Comparison of ENCODE assay signal across 16 cellular contexts in genomic region chr5:138616508-138616907, GRCh38. TPM values are rescaled to one million over a fixed set of nuclear protein-coding genes. Genes with fewer than 3 reads are reported as not detected.
A peak's percentile ranks its signal among the peaks of the same experiment; 100 is the strongest.
DNase-seq lines count a peak whose midpoint lies in the region; ATAC-seq and TF ChIP-seq lines count a peak whose summit lies in the region.
"Had no signal": no experiment of that assay in that cellular context is flagged by ENCODE, and none has a peak within 500 bp of the region (broad histone marks: within the 10 kb centered on the region; RNA-seq: fewer than 3 reads in every experiment).

No MANE protein-coding gene starts in this region.

- H3K4me3 ChIP-seq in BLaER1 (no peak overlapping the region), DND-41 (ENCODE audit: low read depth in 1 of 2, low read length in 2 of 2) (no peak overlapping the region), esophagus squamous epithelium (no peak overlapping the region), prostate gland (no peak overlapping the region), stomach (no peak overlapping the region)
- H3K4me3 ChIP-seq: GM23338 had no signal

- peak; percentile 56; the same call in 2 of the 3 replicates for ATAC-seq in DND-41 (ENCODE audit: insufficient read depth, low read depth)
- ATAC-seq: GM23338, HCT116 had no signal

- H3K9me3 ChIP-seq in BLaER1 (no peaks in the 10 kb centered on the region), DND-41 (ENCODE audit: insufficient read depth, low read length, severe bottlenecking) (no peaks in the 10 kb centered on the region), esophagus squamous epithelium (no peaks in the 10 kb centered on the region), prostate gland (no peaks in the 10 kb centered on the region), stomach (no peaks in the 10 kb centered on the region)

- H4K20me1 ChIP-seq in BLaER1 (no peaks in the 10 kb centered on the region), DND-41 (ENCODE audit: insufficient read depth, low read length) (no peaks in the 10 kb centered on the region)

- no peaks in the 10 kb centered on the region for H3K79me2 ChIP-seq in DND-41 (ENCODE audit: insufficient read depth, low read length)

- H3K9ac ChIP-seq in BLaER1 (no peak overlapping the region), DND-41 (ENCODE audit: low read depth, low read length) (no peak overlapping the region)

- H3K27ac ChIP-seq in BLaER1 (no peak overlapping the region), DND-41 (ENCODE audit: low read length) (0 out of 2 replicates have a peak overlapping the region, but pooled peaks have one; percentile 25), esophagus squamous epithelium (peak overlapping the region in 3 of 4 donors; percentile 63 to 65 (median 64)), prostate gland (no peak overlapping the region), stomach (no peak overlapping the region)
- H3K27ac ChIP-seq: C4-2B had no signal

- H3K27me3 ChIP-seq in BLaER1 (no peaks in the 10 kb centered on the region), DND-41 (ENCODE audit: insufficient read depth, low read length, poor library complexity) (no peaks in the 10 kb centered on the region), esophagus squamous epithelium (no peaks in the 10 kb centered on the region), prostate gland (replicated peaks; ENCODE audit: insufficient read depth) (no peaks in the 10 kb centered on the region), stomach (no peaks in the 10 kb centered on the region)

- H2AFZ ChIP-seq in DND-41 (ENCODE audit: low read depth, low read length), result no peak overlapping the region
- H2AFZ ChIP-seq: GM23338 had no signal

- intact Hi-C loops in esophagus squamous epithelium (cut with DNase I), result no loop called here
- intact Hi-C loops in prostate gland (cut with DNase I), result no loop called here
- intact Hi-C loops in stomach (cut with DNase I; ENCODE audit: low total_unique reads), result no loop called here

- TF ChIP-seq POLR2A in esophagus squamous epithelium (IDR thresholded peaks at IDR 0.05) (no peak), prostate gland (IDR thresholded peaks at IDR 0.05) (no peak), stomach (IDR thresholded peaks at IDR 0.05) (no peak)

- TF ChIP-seq CTCF in DND-41 (IDR thresholded peaks at IDR 0.05; ENCODE audit: borderline replicate concordance, extremely low read depth, low read length, poor library complexity, severe bottlenecking), result no peak
- TF ChIP-seq CTCF in esophagus squamous epithelium (IDR thresholded peaks at IDR 0.05), result no peak
- no peak for TF ChIP-seq CTCF in prostate gland (IDR thresholded peaks at IDR 0.05)
- no peak for TF ChIP-seq CTCF in stomach (IDR thresholded peaks at IDR 0.05)

- DNase-seq in DND-41 (peak; percentile 19), esophagus squamous epithelium (lab: John Stamatoyannopoulos, UW) (no peak), prostate gland (ENCODE audit: low spot score) (peak; percentile 38), stomach (no peak)
- no peak for DNase-seq in stimulated activated CD4-positive, alpha-beta T cell treated with anti-CD3 and anti-CD28 coated beads, Interleukin-4, amount 100 ng/mL, for 4 hours
- no peak for DNase-seq in stimulated activated naive CD4-positive, alpha-beta T cell treated with Interleukin-2 at 50 U/mL for 16 hours (lab: John Stamatoyannopoulos, UW)
- DNase-seq: CD4-positive, alpha-beta memory T cell; DMS153; DMS79; GF-D8; HFFc6; IMR-90 had no signal

- WGBS in esophagus squamous epithelium, 2 donors, result 25 to 63% methylated on average over 5 of the region's 5 CpGs
- 50% methylated on average over 5 of the region's 5 CpGs for WGBS in prostate gland
- WGBS in stomach, 5 donors, result 66 to 81% (median 76%) methylated on average over 5 of the region's 5 CpGs

- no peak for TF ChIP-seq EP300 in stomach (IDR thresholded peaks at IDR 0.05)

- H3K4me1 ChIP-seq in BLaER1, result peaks cover 12% of the 10 kb centered on the region
- peaks cover 14% of the 10 kb centered on the region for H3K4me1 ChIP-seq in DND-41 (ENCODE audit: insufficient read depth, low read length)
- peaks cover 7 to 53% (median 8%) of the 10 kb centered on the region in 3 donors for H3K4me1 ChIP-seq in esophagus squamous epithelium
- H3K4me1 ChIP-seq in prostate gland (replicated peaks), result peaks cover 1% of the 10 kb centered on the region
- peaks cover 2 to 6% (median 5%) of the 10 kb centered on the region in 4 donors for H3K4me1 ChIP-seq in stomach

- H3K4me2 ChIP-seq in BLaER1 (peak overlapping the region; percentile 24; the same call in 1 of the 2 replicates), DND-41 (ENCODE audit: insufficient read depth, low read length) (no peak overlapping the region)
- H3K4me2 ChIP-seq: GM23338 had no signal

- H3K36me3 ChIP-seq in BLaER1, result no peaks in the 10 kb centered on the region
- no peaks in the 10 kb centered on the region for H3K36me3 ChIP-seq in DND-41 (ENCODE audit: insufficient read depth, low read length)
- no peaks in the 10 kb centered on the region for H3K36me3 ChIP-seq in esophagus squamous epithelium
- no peaks in the 10 kb centered on the region for H3K36me3 ChIP-seq in prostate gland
- no peaks in the 10 kb centered on the region for H3K36me3 ChIP-seq in stomach

RNA-seq across cellular contexts. Expression of gene HSPA9, which starts 41.3 kb away (rescaled TPM):
- 100 to 1,000 TPM; 185 to 354 (median 279) TPM for total RNA-seq in esophagus squamous epithelium
- 100 to 1,000 TPM; 273 to 331 TPM for total RNA-seq in prostate gland
- total RNA-seq in stomach, result 100 to 1,000 TPM; 157 to 427 (median 196) TPM
- polyA plus RNA-seq in stomach, result 10 to 100 TPM; 68.8 to 78.2 (median 75.2) TPM

Comparison
In these comparisons a context has a peak if more than half of its experiments do, and no peak if none do; other contexts are left out.
1. H3K27ac ChIP-seq: peak in DND-41 (single experiment) and esophagus squamous epithelium (3 of 4); none in BLaER1 (single experiment), prostate gland (0 of 2) and stomach (0 of 5).
2. DNase-seq: peak in DND-41 (single experiment) and prostate gland (single experiment); none in esophagus squamous epithelium (single experiment), stimulated activated CD4-positive, alpha-beta T cell treated with anti-CD3 and anti-CD28 coated beads, Interleukin-4, amount 100 ng/mL, for 4 hours (0 of 2), stimulated activated naive CD4-positive, alpha-beta T cell treated with Interleukin-2 at 50 U/mL for 16 hours (single experiment) and stomach (single experiment).